In the genomic region with DNA sequence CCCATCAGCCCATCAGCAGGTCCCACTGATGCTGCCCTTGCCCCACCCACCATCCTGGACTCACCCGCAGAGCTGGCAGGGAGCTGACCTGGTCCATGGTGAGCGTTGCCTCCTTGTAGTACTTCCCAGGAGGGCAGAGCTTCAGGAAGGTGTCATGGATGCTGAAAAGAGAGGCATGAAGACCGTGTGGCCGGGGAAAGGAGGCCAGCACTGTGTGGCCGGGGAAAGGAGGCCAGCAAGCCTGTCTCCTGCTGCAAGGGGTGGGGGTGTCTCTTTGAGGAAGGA, we compare ENCODE assay signal across 23 cellular contexts. TPM values are rescaled to one million over a fixed set of nuclear protein-coding genes. Genes with fewer than 3 reads are reported as not detected.
DNase-seq lines count a peak whose midpoint lies in the region; ATAC-seq and TF ChIP-seq lines count a peak whose summit lies in the region.
"Had no signal": no experiment of that assay in that cellular context is flagged by ENCODE, and none has a peak within 500 bp of the region (broad histone marks: within the 10 kb centered on the region; RNA-seq: fewer than 3 reads in every experiment).

No MANE protein-coding gene starts in this region.

- H3K4me3 Mint-ChIP-seq in activated naive CD8-positive, alpha-beta T cell treated with anti-CD3 and anti-CD28 coated beads, Interleukin-2, amount 10 ng/mL, durations not matched to agents 7 days and 5 days = no peak overlapping the region
- H3K4me3 Mint-ChIP-seq in activated naive CD8-positive, alpha-beta T cell treated with anti-CD3 and anti-CD28 coated beads, Interleukin-2, amount 50 U/mL, for 24 hours = no peak overlapping the region
- H3K4me3 Mint-ChIP-seq in T-helper 17 cell = no peak overlapping the region
- H3K4me3 Mint-ChIP-seq: CD4-positive, alpha-beta memory T cell had no signal

- intact Hi-C loops in mucosa of descending colon (cut with DNase I, micrococcal nuclease) (no loop called here), posterior vena cava (cut with DNase I) (no loop called here), psoas muscle (cut with DNase I) (no loop called here)

- H3K27me3 ChIP-seq in psoas muscle (ENCODE audit: insufficient read depth in 3 of 3, low read length in 2 of 3) = peaks cover 0 to 2% (median 0%) of the 10 kb centered on the region in 3 donors

- ATAC-seq in activated naive CD8-positive, alpha-beta T cell treated with anti-CD3 and anti-CD28 coated beads, Interleukin-2, amount 10 ng/mL, durations not matched to agents 7 days and 5 days (ENCODE audit: low read depth) = no peak
- no peak for ATAC-seq in activated naive CD8-positive, alpha-beta T cell treated with anti-CD3 and anti-CD28 coated beads, Interleukin-2, amount 50 U/mL, for 24 hours
- ATAC-seq in mucosa of descending colon (peak; percentile 12), T-helper 17 cell (no peak), psoas muscle (no peak), GM19455 (IDR thresholded peaks at IDR 0.05; ENCODE audit: unreplicated experiment) (no peak)
- ATAC-seq: A549, GM12878 had no signal

- TF ChIP-seq CTCF in mucosa of descending colon (IDR thresholded peaks at IDR 0.05) = no peak
- TF ChIP-seq CTCF in psoas muscle (IDR thresholded peaks at IDR 0.05) = no peak

- H3K9me3 Mint-ChIP-seq in activated naive CD8-positive, alpha-beta T cell treated with anti-CD3 and anti-CD28 coated beads, Interleukin-2, amount 10 ng/mL, durations not matched to agents 7 days and 5 days = no peaks in the 10 kb centered on the region
- no peaks in the 10 kb centered on the region for H3K9me3 Mint-ChIP-seq in activated naive CD8-positive, alpha-beta T cell treated with anti-CD3 and anti-CD28 coated beads, Interleukin-2, amount 50 U/mL, for 24 hours
- H3K9me3 Mint-ChIP-seq: CD4-positive, alpha-beta memory T cell had no signal

- H3K9me3 ChIP-seq in mucosa of descending colon = no peaks in the 10 kb centered on the region
- H3K9me3 ChIP-seq in T-helper 17 cell (ENCODE audit: control insufficient read depth, low read length, poor library complexity, severe bottlenecking) = no peaks in the 10 kb centered on the region
- no peaks in the 10 kb centered on the region for H3K9me3 ChIP-seq in psoas muscle
- H3K9me3 ChIP-seq: HAP-1 had no signal

- WGBS in psoas muscle, 3 donors = 78 to 91% (median 82%) methylated on average over 5 of the region's 5 CpGs

- peaks cover 8% of the 10 kb centered on the region for H3K27me3 Mint-ChIP-seq in activated naive CD8-positive, alpha-beta T cell treated with anti-CD3 and anti-CD28 coated beads, Interleukin-2, amount 10 ng/mL, durations not matched to agents 7 days and 5 days
- no peaks in the 10 kb centered on the region for H3K27me3 Mint-ChIP-seq in activated naive CD8-positive, alpha-beta T cell treated with anti-CD3 and anti-CD28 coated beads, Interleukin-2, amount 50 U/mL, for 24 hours
- peaks cover 48% of the 10 kb centered on the region for H3K27me3 Mint-ChIP-seq in T-helper 17 cell

- no peak overlapping the region for H3K27ac ChIP-seq in psoas muscle
- H3K27ac ChIP-seq: 22Rv1, C4-2B had no signal

- no peaks in the 10 kb centered on the region for H3K4me1 Mint-ChIP-seq in activated naive CD8-positive, alpha-beta T cell treated with anti-CD3 and anti-CD28 coated beads, Interleukin-2, amount 10 ng/mL, durations not matched to agents 7 days and 5 days
- H3K4me1 Mint-ChIP-seq in activated naive CD8-positive, alpha-beta T cell treated with anti-CD3 and anti-CD28 coated beads, Interleukin-2, amount 50 U/mL, for 24 hours = no peaks in the 10 kb centered on the region
- peaks cover 2% of the 10 kb centered on the region for H3K4me1 Mint-ChIP-seq in T-helper 17 cell
- H3K4me1 Mint-ChIP-seq: CD4-positive, alpha-beta memory T cell had no signal

- H3K4me1 ChIP-seq in mucosa of descending colon (ENCODE audit: low read depth) (no peaks in the 10 kb centered on the region), psoas muscle (no peaks in the 10 kb centered on the region)
- H3K4me1 ChIP-seq: HAP-1 had no signal

- H3K36me3 ChIP-seq in mucosa of descending colon (ENCODE audit: low read depth) (no peaks in the 10 kb centered on the region), psoas muscle (ENCODE audit: insufficient read depth in 1 of 2, low read depth in 1 of 2) (no peaks in the 10 kb centered on the region)
- H3K36me3 ChIP-seq: HAP-1 had no signal

- no peaks in the 10 kb centered on the region for H3K36me3 Mint-ChIP-seq in activated naive CD8-positive, alpha-beta T cell treated with anti-CD3 and anti-CD28 coated beads, Interleukin-2, amount 10 ng/mL, durations not matched to agents 7 days and 5 days
- no peaks in the 10 kb centered on the region for H3K36me3 Mint-ChIP-seq in activated naive CD8-positive, alpha-beta T cell treated with anti-CD3 and anti-CD28 coated beads, Interleukin-2, amount 50 U/mL, for 24 hours (ENCODE audit: low read depth)
- H3K36me3 Mint-ChIP-seq in T-helper 17 cell (ENCODE audit: low read depth) = no peaks in the 10 kb centered on the region
- H3K36me3 Mint-ChIP-seq: CD4-positive, alpha-beta memory T cell had no signal

- POLR2A ChIA-PET in activated naive CD8-positive, alpha-beta T cell treated with anti-CD3 and anti-CD28 coated beads, Interleukin-2, amount 10 ng/mL, durations not matched to agents 7 days and 5 days (lab: Charles Lee) = no interaction called here

- H3K4me3 ChIP-seq in mucosa of descending colon = no peak overlapping the region
- H3K4me3 ChIP-seq in psoas muscle = no peak overlapping the region
- H3K4me3 ChIP-seq: A549, GM12878, HAP-1 had no signal

- H3K27ac Mint-ChIP-seq in activated naive CD8-positive, alpha-beta T cell treated with anti-CD3 and anti-CD28 coated beads, Interleukin-2, amount 10 ng/mL, durations not matched to agents 7 days and 5 days = no peak overlapping the region
- H3K27ac Mint-ChIP-seq in activated naive CD8-positive, alpha-beta T cell treated with anti-CD3 and anti-CD28 coated beads, Interleukin-2, amount 50 U/mL, for 24 hours = no peak overlapping the region
- H3K27ac Mint-ChIP-seq in T-helper 17 cell = no peak overlapping the region
- H3K27ac Mint-ChIP-seq: CD4-positive, alpha-beta memory T cell had no signal

- DNase-seq in activated naive CD8-positive, alpha-beta T cell treated with anti-CD3 and anti-CD28 coated beads, Interleukin-2, amount 10 ng/mL, durations not matched to agents 7 days and 5 days = peak; percentile 15
- no peak for DNase-seq in activated naive CD8-positive, alpha-beta T cell treated with anti-CD3 and anti-CD28 coated beads, Interleukin-2, amount 50 U/mL, for 24 hours
- DNase-seq in mucosa of descending colon (no peak), posterior vena cava (ENCODE audit: low spot score) (peak; percentile 73), T-helper 17 cell (no peak), psoas muscle (no peak)
- DNase-seq: AML-193; Calu3; CD4-positive, alpha-beta memory T cell; DMS 273 treated with DMSO at 0.1 percent for 48 hours; DMS53; DND-41; EL had no signal

RNA-seq across cellular contexts. Expression of gene CIB4, which starts 11.9 kb away (rescaled TPM):
- total RNA-seq in activated naive CD8-positive, alpha-beta T cell treated with anti-CD3 and anti-CD28 coated beads, Interleukin-2, amount 10 ng/mL, durations not matched to agents 7 days and 5 days = not detected
- total RNA-seq in mucosa of descending colon = under 1 TPM in 1 of 3 donors, not detected in 2; 0.60 TPM
- not detected for total RNA-seq in posterior vena cava
- total RNA-seq in T-helper 17 cell = not detected
- total RNA-seq in psoas muscle = not detected
- polyA plus RNA-seq in psoas muscle = not detected
- total RNA-seq: Calu3; CD4-positive, alpha-beta memory T cell; G401; GM12878; H4; HT-29 had no signal
- polyA plus RNA-seq: BJ; CD4-positive, alpha-beta memory T cell; GM12878 had no signal

Comparison
In these comparisons a context has a peak if more than half of its experiments do, and no peak if none do; other contexts are left out.
1. DNase-seq: peak in activated naive CD8-positive, alpha-beta T cell treated with anti-CD3 and anti-CD28 coated beads, Interleukin-2, amount 10 ng/mL, durations not matched to agents 7 days and 5 days (single experiment) and posterior vena cava (single experiment); none in activated naive CD8-positive, alpha-beta T cell treated with anti-CD3 and anti-CD28 coated beads, Interleukin-2, amount 50 U/mL, for 24 hours (single experiment), mucosa of descending colon (0 of 3), T-helper 17 cell (0 of 3) and psoas muscle (0 of 2).